19 cellular contexts compared by ENCODE assay signal in genomic region chr19:43598445-43599240, GRCh38. TPM values are rescaled to one million over a fixed set of nuclear protein-coding genes. Genes with fewer than 3 reads are reported as not detected.
DNase-seq lines count a peak whose midpoint lies in the region; ATAC-seq and TF ChIP-seq lines count a peak whose summit lies in the region.
"Had no signal": no experiment of that assay in that cellular context is flagged by ENCODE, and none has a peak within 500 bp of the region (broad histone marks: within the 10 kb centered on the region; RNA-seq: fewer than 3 reads in every experiment).

No MANE protein-coding gene starts in this region.

- TF ChIP-seq POLR2A in right lobe of liver (IDR thresholded peaks at IDR 0.05), result no peak

- peak overlapping the region; percentile 90 for H3K4me3 Mint-ChIP-seq in activated naive CD4-positive, alpha-beta T cell treated with anti-CD3 and anti-CD28 coated beads, Interleukin-2, amount 10 ng/mL, durations not matched to agents 7 days and 5 days
- no peak overlapping the region for H3K4me3 Mint-ChIP-seq in activated naive CD4-positive, alpha-beta T cell treated with anti-CD3 and anti-CD28 coated beads for 36 hours
- H3K4me3 Mint-ChIP-seq in stimulated activated naive B cell treated with anti-CD40 and anti-IgM and Interleukin-4, amounts not matched to agents 10 μg/mL and 1 μg/mL and 100 μg/mL, for 72 hours, result no peak overlapping the region

- WGBS in right lobe of liver (ENCODE audit: insufficient coverage, low coverage, low lambda C conversion rate, missing lambda C conversion rate), result 95% methylated on average over 4 of the region's 19 CpGs

- intact Hi-C loops in activated naive CD4-positive, alpha-beta T cell treated with anti-CD3 and anti-CD28 coated beads for 36 hours (cut with micrococcal nuclease), result no loop called here
- intact Hi-C loops in right lobe of liver (cut with DNase I), result no loop called here

- CTCF ChIA-PET in activated naive CD4-positive, alpha-beta T cell treated with anti-CD3 and anti-CD28 coated beads, Interleukin-2, amount 10 ng/mL, durations not matched to agents 7 days and 5 days (lab: Charles Lee), result no interaction called here
- CTCF ChIA-PET in activated naive CD4-positive, alpha-beta T cell treated with anti-CD3 and anti-CD28 coated beads for 36 hours (lab: Charles Lee), result interaction anchor here (0.7 kb wide), 1 partner anchor 152 kb away, joined by 3 read pairs; no protein-coding TSS in a partner anchor
- CTCF ChIA-PET in RWPE1 (lab: Yijun Ruan, JAX), result no interaction called here

- H3K36me3 ChIP-seq in right lobe of liver, result peaks cover 0 to 18% (median 1%) of the 10 kb centered on the region in 4 donors
- H3K36me3 ChIP-seq: uterus had no signal

- no peak overlapping the region for H3K4me3 ChIP-seq in right lobe of liver
- H3K4me3 ChIP-seq: body of pancreas, uterus had no signal

- peaks cover 27% of the 10 kb centered on the region for H3K36me3 Mint-ChIP-seq in activated naive CD4-positive, alpha-beta T cell treated with anti-CD3 and anti-CD28 coated beads, Interleukin-2, amount 10 ng/mL, durations not matched to agents 7 days and 5 days
- H3K36me3 Mint-ChIP-seq in activated naive CD4-positive, alpha-beta T cell treated with anti-CD3 and anti-CD28 coated beads for 36 hours (ENCODE audit: low read depth), result peaks cover 4% of the 10 kb centered on the region
- H3K36me3 Mint-ChIP-seq in stimulated activated naive B cell treated with anti-CD40 and anti-IgM and Interleukin-4, amounts not matched to agents 10 μg/mL and 1 μg/mL and 100 μg/mL, for 72 hours, result peaks cover 15 to 34% of the 10 kb centered on the region in 2 donors

- H3K27ac Mint-ChIP-seq in activated naive CD4-positive, alpha-beta T cell treated with anti-CD3 and anti-CD28 coated beads, Interleukin-2, amount 10 ng/mL, durations not matched to agents 7 days and 5 days, result peak overlapping the region; percentile 68
- H3K27ac Mint-ChIP-seq in activated naive CD4-positive, alpha-beta T cell treated with anti-CD3 and anti-CD28 coated beads for 36 hours, result no peak overlapping the region
- H3K27ac Mint-ChIP-seq in stimulated activated naive B cell treated with anti-CD40 and anti-IgM and Interleukin-4, amounts not matched to agents 10 μg/mL and 1 μg/mL and 100 μg/mL, for 72 hours, result peak overlapping the region; percentile 5

- no peak for DNase-seq in activated naive CD4-positive, alpha-beta T cell treated with anti-CD3 and anti-CD28 coated beads, Interleukin-2, amount 10 ng/mL, durations not matched to agents 7 days and 5 days
- no peak for DNase-seq in activated naive CD4-positive, alpha-beta T cell treated with anti-CD3 and anti-CD28 coated beads for 36 hours
- DNase-seq in RWPE1 (ENCODE audit: low spot score) (no peak), right lobe of liver (peak in 2 of 3 donors; percentile 21 to 51), OCI-M1 (lab: John Stamatoyannopoulos, UW) (no peak), GOT3 (lab: John Stamatoyannopoulos, UW) (no peak)
- DNase-seq in stimulated activated naive B cell treated with anti-CD40 and anti-IgM and Interleukin-4, amounts not matched to agents 10 μg/mL and 1 μg/mL and 100 μg/mL, for 72 hours, result no peak
- DNase-seq: activated gamma-delta T cell, body of pancreas, GDM1, HCEC 1CT, NCI-H1436, NCI-H446, posterior cingulate gyrus, spleen, stomach, uterus had no signal

- POLR2A ChIA-PET in RWPE1 (lab: Yijun Ruan, JAX; ENCODE audit: low non-redundant PET), result no interaction called here

- no peak for ATAC-seq in right lobe of liver
- ATAC-seq in stimulated activated naive B cell treated with anti-CD40 and anti-IgM and Interleukin-4, amounts not matched to agents 10 μg/mL and 1 μg/mL and 100 μg/mL, for 72 hours (replicated peaks), result no peak
- ATAC-seq in GM21381 (IDR thresholded peaks at IDR 0.05; ENCODE audit: unreplicated experiment), result no peak
- ATAC-seq: body of pancreas had no signal

- no peaks in the 10 kb centered on the region for H3K9me3 ChIP-seq in right lobe of liver
- H3K9me3 ChIP-seq: body of pancreas, spleen, stomach, uterus had no signal

- no peak for TF ChIP-seq CTCF in RWPE1 (conservative IDR thresholded peaks at IDR 0.05; ENCODE audit: low read depth)
- no peak for TF ChIP-seq CTCF in right lobe of liver (IDR thresholded peaks at IDR 0.05)

- peaks cover 0 to 31% (median 10%) of the 10 kb centered on the region in 4 donors for H3K4me1 ChIP-seq in right lobe of liver

- H3K27me3 Mint-ChIP-seq in activated naive CD4-positive, alpha-beta T cell treated with anti-CD3 and anti-CD28 coated beads, Interleukin-2, amount 10 ng/mL, durations not matched to agents 7 days and 5 days, result peaks cover 5% of the 10 kb centered on the region
- no peaks in the 10 kb centered on the region for H3K27me3 Mint-ChIP-seq in activated naive CD4-positive, alpha-beta T cell treated with anti-CD3 and anti-CD28 coated beads for 36 hours (ENCODE audit: low read depth)
- H3K27me3 Mint-ChIP-seq in stimulated activated naive B cell treated with anti-CD40 and anti-IgM and Interleukin-4, amounts not matched to agents 10 μg/mL and 1 μg/mL and 100 μg/mL, for 72 hours, result no peaks in the 10 kb centered on the region

- no peaks in the 10 kb centered on the region for H3K9me3 Mint-ChIP-seq in activated naive CD4-positive, alpha-beta T cell treated with anti-CD3 and anti-CD28 coated beads, Interleukin-2, amount 10 ng/mL, durations not matched to agents 7 days and 5 days
- no peaks in the 10 kb centered on the region for H3K9me3 Mint-ChIP-seq in activated naive CD4-positive, alpha-beta T cell treated with anti-CD3 and anti-CD28 coated beads for 36 hours
- H3K9me3 Mint-ChIP-seq in stimulated activated naive B cell treated with anti-CD40 and anti-IgM and Interleukin-4, amounts not matched to agents 10 μg/mL and 1 μg/mL and 100 μg/mL, for 72 hours, result no peaks in the 10 kb centered on the region

- H3K27ac ChIP-seq in RWPE1, result 0 out of 2 replicates have a peak overlapping the region, but pooled peaks have one; percentile 7
- no peak overlapping the region for H3K27ac ChIP-seq in right lobe of liver
- H3K27ac ChIP-seq: SK-N-MC, uterus had no signal

- no peaks in the 10 kb centered on the region for H3K27me3 ChIP-seq in right lobe of liver
- H3K27me3 ChIP-seq: body of pancreas, spleen, stomach, uterus had no signal

- peaks cover 39% of the 10 kb centered on the region for H3K4me1 Mint-ChIP-seq in activated naive CD4-positive, alpha-beta T cell treated with anti-CD3 and anti-CD28 coated beads, Interleukin-2, amount 10 ng/mL, durations not matched to agents 7 days and 5 days
- H3K4me1 Mint-ChIP-seq in activated naive CD4-positive, alpha-beta T cell treated with anti-CD3 and anti-CD28 coated beads for 36 hours (ENCODE audit: low read depth), result peaks cover 22% of the 10 kb centered on the region
- peaks cover 24 to 46% of the 10 kb centered on the region in 2 donors for H3K4me1 Mint-ChIP-seq in stimulated activated naive B cell treated with anti-CD40 and anti-IgM and Interleukin-4, amounts not matched to agents 10 μg/mL and 1 μg/mL and 100 μg/mL, for 72 hours

RNA-seq across cellular contexts. Expression of gene ZNF576, which starts 2.2 kb away (rescaled TPM):
- total RNA-seq in activated naive CD4-positive, alpha-beta T cell treated with anti-CD3 and anti-CD28 coated beads for 36 hours, result 10 to 100 TPM; 11.6 to 11.7 TPM
- 10 to 100 TPM in 4 of 6 experiments, 1 to 10 TPM in 2; 7.7 to 15.8 (median 10.3) TPM for total RNA-seq in right lobe of liver

RNA-seq across cellular contexts. Expression of gene IRGQ, which starts 2.7 kb away (rescaled TPM):
- total RNA-seq in activated naive CD4-positive, alpha-beta T cell treated with anti-CD3 and anti-CD28 coated beads for 36 hours, result 10 to 100 TPM; 17.2 to 18.7 TPM
- 10 to 100 TPM in 4 of 6 experiments, 1 to 10 TPM in 2; 9.1 to 18.6 (median 11.0) TPM for total RNA-seq in right lobe of liver

RNA-seq across cellular contexts. Expression of gene SRRM5, which starts 13.2 kb away (rescaled TPM):
- under 1 TPM; 0.21 to 0.27 TPM for total RNA-seq in activated naive CD4-positive, alpha-beta T cell treated with anti-CD3 and anti-CD28 coated beads for 36 hours
- total RNA-seq in right lobe of liver, result under 1 TPM in 5 of 6 experiments, not detected in 1; 0.09 to 0.37 (median 0.18) TPM
- total RNA-seq: stomach had no signal

RNA-seq across cellular contexts. Expression of gene ZNF428, which starts 20.8 kb away (rescaled TPM):
- 10 to 100 TPM; 11.4 to 11.8 TPM for total RNA-seq in activated naive CD4-positive, alpha-beta T cell treated with anti-CD3 and anti-CD28 coated beads for 36 hours
- 10 to 100 TPM; 10.9 to 16.7 (median 13.3) TPM for total RNA-seq in right lobe of liver

RNA-seq across cellular contexts. Expression of gene PINLYP, which starts 23.0 kb away (rescaled TPM):
- 1 to 10 TPM; 3.2 to 3.8 TPM for total RNA-seq in activated naive CD4-positive, alpha-beta T cell treated with anti-CD3 and anti-CD28 coated beads for 36 hours
- total RNA-seq in right lobe of liver, result 1 to 10 TPM in 1 of 6 experiments, under 1 TPM in 4, not detected in 1; 0.58 to 1.5 (median 0.81) TPM

Comparison
In these comparisons a context has a peak if more than half of its experiments do, and no peak if none do; other contexts are left out.
1. DNase-seq: peak in right lobe of liver (2 of 3); none in activated naive CD4-positive, alpha-beta T cell treated with anti-CD3 and anti-CD28 coated beads, Interleukin-2, amount 10 ng/mL, durations not matched to agents 7 days and 5 days (single experiment), activated naive CD4-positive, alpha-beta T cell treated with anti-CD3 and anti-CD28 coated beads for 36 hours (single experiment), RWPE1 (single experiment), stimulated activated naive B cell treated with anti-CD40 and anti-IgM and Interleukin-4, amounts not matched to agents 10 μg/mL and 1 μg/mL and 100 μg/mL, for 72 hours (single experiment), OCI-M1 (single experiment) and GOT3 (single experiment).